In genomic region chr4:15234101-15234500, GRCh38 we compare ENCODE assay signal across 10 cellular contexts.
DNase-seq lines count a peak whose midpoint lies in the region; ATAC-seq and TF ChIP-seq lines count a peak whose summit lies in the region.
"Had no signal": no experiment of that assay in that cellular context is flagged by ENCODE, and none has a peak within 500 bp of the region (broad histone marks: within the 10 kb centered on the region; RNA-seq: fewer than 3 reads in every experiment).

No MANE protein-coding gene starts in this region.

- H3K4me1 ChIP-seq in foreskin keratinocyte, result peaks cover 16% of the 10 kb centered on the region

- TF ChIP-seq CTCF in foreskin keratinocyte (conservative IDR thresholded peaks at IDR 0.05) (no peak), glutamatergic neuron (IDR thresholded peaks at IDR 0.05; ENCODE audit: partially characterized antibody, unreplicated experiment) (no peak)

- peaks cover 15% of the 10 kb centered on the region for H3K27me3 ChIP-seq in foreskin keratinocyte
- H3K27me3 ChIP-seq: SJCRH30 had no signal

- no peaks in the 10 kb centered on the region for H3K9me3 ChIP-seq in T-helper 17 cell (ENCODE audit: control insufficient read depth, low read length, poor library complexity, severe bottlenecking)
- H3K9me3 ChIP-seq: SJCRH30 had no signal

- ATAC-seq in T-helper 17 cell, result no peak
- ATAC-seq in foreskin keratinocyte, result peak; percentile 74
- peak; percentile 25 to 28 for ATAC-seq in stimulated activated naive B cell treated with anti-CD40 and anti-IgM and Interleukin-4, amounts not matched to agents 10 μg/mL and 1 μg/mL and 100 μg/mL, for 72 hours (replicated peaks)

- H3K27ac ChIP-seq in foreskin keratinocyte, result peak overlapping the region; percentile 28
- H3K27ac ChIP-seq: SJCRH30 had no signal

- DNase-seq in HCEC 1CT (peak; percentile 89), T-helper 17 cell (no peak), foreskin keratinocyte (peak; percentile 70 to 86), Ammon's horn (ENCODE audit: low spot score) (no peak), glutamatergic neuron (no peak), hippocampal formation (lab: John Stamatoyannopoulos, UW) (no peak)
- DNase-seq in stimulated activated naive B cell treated with anti-CD40 and anti-IgM and Interleukin-4, amounts not matched to agents 10 μg/mL and 1 μg/mL and 100 μg/mL, for 72 hours, result no peak
- no peak for DNase-seq in activated CD4-positive, CD25-positive, alpha-beta regulatory T cell (lab: John Stamatoyannopoulos, UW)
- DNase-seq: cerebellar nuclear complex had no signal

- H3K9me3 Mint-ChIP-seq in stimulated activated naive B cell treated with anti-CD40 and anti-IgM and Interleukin-4, amounts not matched to agents 10 μg/mL and 1 μg/mL and 100 μg/mL, for 72 hours, result no peaks in the 10 kb centered on the region
- no peaks in the 10 kb centered on the region for H3K9me3 Mint-ChIP-seq in glutamatergic neuron (ENCODE audit: unreplicated experiment)

- peaks cover 27% of the 10 kb centered on the region for H3K4me1 Mint-ChIP-seq in T-helper 17 cell
- peaks cover 18 to 35% of the 10 kb centered on the region in 2 donors for H3K4me1 Mint-ChIP-seq in stimulated activated naive B cell treated with anti-CD40 and anti-IgM and Interleukin-4, amounts not matched to agents 10 μg/mL and 1 μg/mL and 100 μg/mL, for 72 hours
- H3K4me1 Mint-ChIP-seq in glutamatergic neuron (ENCODE audit: low read depth, unreplicated experiment), result peaks cover 11% of the 10 kb centered on the region

- H3K4me3 Mint-ChIP-seq in T-helper 17 cell, result peak overlapping the region; percentile 78
- H3K4me3 Mint-ChIP-seq in stimulated activated naive B cell treated with anti-CD40 and anti-IgM and Interleukin-4, amounts not matched to agents 10 μg/mL and 1 μg/mL and 100 μg/mL, for 72 hours, result peak overlapping the region in 1 of 2 donors; percentile 30
- no peak overlapping the region for H3K4me3 Mint-ChIP-seq in glutamatergic neuron (ENCODE audit: unreplicated experiment)

- H3K27ac Mint-ChIP-seq in T-helper 17 cell (peak overlapping the region; percentile 85), glutamatergic neuron (ENCODE audit: unreplicated experiment) (no peak overlapping the region)
- no peak overlapping the region for H3K27ac Mint-ChIP-seq in stimulated activated naive B cell treated with anti-CD40 and anti-IgM and Interleukin-4, amounts not matched to agents 10 μg/mL and 1 μg/mL and 100 μg/mL, for 72 hours

- H3K36me3 Mint-ChIP-seq in T-helper 17 cell (ENCODE audit: low read depth), result no peaks in the 10 kb centered on the region
- H3K36me3 Mint-ChIP-seq in stimulated activated naive B cell treated with anti-CD40 and anti-IgM and Interleukin-4, amounts not matched to agents 10 μg/mL and 1 μg/mL and 100 μg/mL, for 72 hours, result no peaks in the 10 kb centered on the region
- no peaks in the 10 kb centered on the region for H3K36me3 Mint-ChIP-seq in glutamatergic neuron (ENCODE audit: unreplicated experiment)

- H3K27me3 Mint-ChIP-seq in T-helper 17 cell, result peaks cover 12% of the 10 kb centered on the region
- H3K27me3 Mint-ChIP-seq in stimulated activated naive B cell treated with anti-CD40 and anti-IgM and Interleukin-4, amounts not matched to agents 10 μg/mL and 1 μg/mL and 100 μg/mL, for 72 hours, result no peaks in the 10 kb centered on the region
- no peaks in the 10 kb centered on the region for H3K27me3 Mint-ChIP-seq in glutamatergic neuron (ENCODE audit: unreplicated experiment)

Comparison
In these comparisons a context has a peak if more than half of its experiments do, and no peak if none do; other contexts are left out.
1. DNase-seq: peak in HCEC 1CT (single experiment) and foreskin keratinocyte (2 of 2); none in T-helper 17 cell (0 of 3), stimulated activated naive B cell treated with anti-CD40 and anti-IgM and Interleukin-4, amounts not matched to agents 10 μg/mL and 1 μg/mL and 100 μg/mL, for 72 hours (single experiment), Ammon's horn (single experiment), activated CD4-positive, CD25-positive, alpha-beta regulatory T cell (0 of 4), glutamatergic neuron (single experiment) and hippocampal formation (0 of 2).